18 cellular contexts compared by ENCODE assay signal in the genomic region with DNA sequence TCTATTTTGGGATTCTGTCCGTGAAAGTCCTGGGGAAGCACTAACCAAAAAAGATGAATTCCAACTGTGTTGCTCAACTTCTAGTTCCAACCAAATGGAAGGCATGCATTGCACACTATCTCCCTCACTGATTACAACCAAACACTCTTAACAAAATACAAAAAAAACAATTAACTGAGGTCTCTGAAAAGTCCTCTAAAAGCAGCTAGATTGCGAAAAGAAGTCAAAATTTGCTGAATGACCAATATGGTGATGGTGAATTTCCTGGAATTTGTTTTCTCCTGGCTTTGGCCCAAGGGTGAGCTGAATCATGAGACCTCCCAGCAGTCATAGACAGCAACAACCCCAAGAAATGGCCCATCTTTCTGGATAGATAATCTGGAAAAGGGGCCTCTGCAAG. TPM values are rescaled to one million over a fixed set of nuclear protein-coding genes. Genes with fewer than 3 reads are reported as not detected.
DNase-seq lines count a peak whose midpoint lies in the region; ATAC-seq and TF ChIP-seq lines count a peak whose summit lies in the region.
"Had no signal": no experiment of that assay in that cellular context is flagged by ENCODE, and none has a peak within 500 bp of the region (broad histone marks: within the 10 kb centered on the region; RNA-seq: fewer than 3 reads in every experiment).

No MANE protein-coding gene starts in this region.

- H3K27me3 Mint-ChIP-seq in osteocyte (ENCODE audit: unreplicated experiment): peaks cover 49% of the 10 kb centered on the region

- no peak for TF ChIP-seq EP300 in suprapubic skin (IDR thresholded peaks at IDR 0.05)

- no peak overlapping the region for H3K27ac Mint-ChIP-seq in osteocyte (ENCODE audit: unreplicated experiment)
- H3K27ac Mint-ChIP-seq: stimulated activated naive CD8-positive, alpha-beta T cell treated with anti-CD3 and anti-CD28 coated beads, Interleukin-15, amount 100 ng/mL, for 72 hours; T-helper 17 cell; WTC11 had no signal

- H3K36me3 ChIP-seq in breast epithelium: no peaks in the 10 kb centered on the region
- no peaks in the 10 kb centered on the region for H3K36me3 ChIP-seq in right atrium auricular region
- H3K36me3 ChIP-seq in suprapubic skin: no peaks in the 10 kb centered on the region
- H3K36me3 ChIP-seq: BE2C had no signal

- ATAC-seq in HG03025 (IDR thresholded peaks at IDR 0.05; ENCODE audit: low FRiP score, unreplicated experiment): no peak
- ATAC-seq: stimulated activated naive CD8-positive, alpha-beta T cell treated with anti-CD3 and anti-CD28 coated beads, Interleukin-15, amount 100 ng/mL, for 72 hours; T-helper 17 cell; WTC11 had no signal

- DNase-seq in GM04503 (ENCODE audit: low read depth) (peak; percentile 24), breast epithelium (ENCODE audit: low spot score in 2 of 2) (no peak), right atrium auricular region (ENCODE audit: low spot score) (peak; percentile 64), suprapubic skin (ENCODE audit: low spot score in 2 of 2) (no peak), C1 segment of cervical spinal cord (lab: John Stamatoyannopoulos, UW) (no peak), osteocyte (ENCODE audit: extremely low spot score, unreplicated experiment) (no peak), AG08396 (ENCODE audit: low spot score) (no peak)
- DNase-seq: activated CD8-positive, alpha-beta memory T cell treated with anti-CD3 and anti-CD28 coated beads for 24 hours; BE2C; naive B cell; NCI-H2029; NCI-H510A; posterior cingulate gyrus; SIG-M5; stimulated activated naive CD8-positive, alpha-beta T cell treated with anti-CD3 and anti-CD28 coated beads, Interleukin-15, amount 100 ng/mL, for 72 hours; T-helper 17 cell had no signal

- H3K4me1 Mint-ChIP-seq in osteocyte (ENCODE audit: unreplicated experiment): no peaks in the 10 kb centered on the region
- H3K4me1 Mint-ChIP-seq: naive B cell; stimulated activated naive CD8-positive, alpha-beta T cell treated with anti-CD3 and anti-CD28 coated beads, Interleukin-15, amount 100 ng/mL, for 72 hours had no signal

- intact Hi-C loops in breast epithelium (cut with DNase I; ENCODE audit: low total_unique reads): no loop called here

- H3K27ac ChIP-seq in breast epithelium (peak overlapping the region; percentile 36 to 80), right atrium auricular region (peak overlapping the region in 1 of 2 donors; percentile 33), suprapubic skin (peak overlapping the region; percentile 39)

- H3K36me3 Mint-ChIP-seq in osteocyte (ENCODE audit: unreplicated experiment): no peaks in the 10 kb centered on the region
- H3K36me3 Mint-ChIP-seq: naive B cell, WTC11 had no signal

- H3K27me3 ChIP-seq in breast epithelium (peaks cover 0 to 3% of the 10 kb centered on the region in 2 donors), right atrium auricular region (no peaks in the 10 kb centered on the region), suprapubic skin (no peaks in the 10 kb centered on the region)
- H3K27me3 ChIP-seq: BE2C had no signal

- no peak overlapping the region for H3K4me3 Mint-ChIP-seq in osteocyte (ENCODE audit: unreplicated experiment)
- H3K4me3 Mint-ChIP-seq: naive B cell; stimulated activated naive CD8-positive, alpha-beta T cell treated with anti-CD3 and anti-CD28 coated beads, Interleukin-15, amount 100 ng/mL, for 72 hours; T-helper 17 cell; WTC11 had no signal

- WGBS in suprapubic skin: 55% methylated on average over 2 of the region's 2 CpGs

- no peaks in the 10 kb centered on the region for H3K9me3 Mint-ChIP-seq in osteocyte (ENCODE audit: unreplicated experiment)
- H3K9me3 Mint-ChIP-seq: naive B cell; stimulated activated naive CD8-positive, alpha-beta T cell treated with anti-CD3 and anti-CD28 coated beads, Interleukin-15, amount 100 ng/mL, for 72 hours; WTC11 had no signal

- TF ChIP-seq CTCF in breast epithelium (IDR thresholded peaks at IDR 0.05): no peak
- TF ChIP-seq CTCF in right atrium auricular region (IDR thresholded peaks at IDR 0.05): no peak
- no peak for TF ChIP-seq CTCF in suprapubic skin (IDR thresholded peaks at IDR 0.05)
- TF ChIP-seq CTCF in osteocyte (IDR thresholded peaks at IDR 0.05): no peak

- H3K4me3 ChIP-seq in breast epithelium (no peak overlapping the region), right atrium auricular region (no peak overlapping the region), suprapubic skin (no peak overlapping the region)

- TF ChIP-seq POLR2A in breast epithelium (IDR thresholded peaks at IDR 0.05): no peak
- no peak for TF ChIP-seq POLR2A in suprapubic skin (IDR thresholded peaks at IDR 0.05)

- H3K4me1 ChIP-seq in breast epithelium: no peaks in the 10 kb centered on the region
- peaks cover 0 to 12% of the 10 kb centered on the region in 2 donors for H3K4me1 ChIP-seq in right atrium auricular region
- peaks cover 23% of the 10 kb centered on the region for H3K4me1 ChIP-seq in suprapubic skin
- H3K4me1 ChIP-seq: BE2C had no signal

- H3K9me3 ChIP-seq in breast epithelium (no peaks in the 10 kb centered on the region), right atrium auricular region (no peaks in the 10 kb centered on the region), suprapubic skin (no peaks in the 10 kb centered on the region)
- H3K9me3 ChIP-seq: BE2C had no signal

RNA-seq across cellular contexts. Expression of a gene that starts 28.3 kb away (rescaled TPM):
- 10 to 100 TPM in 1 of 3 donors, 1 to 10 TPM in 2; 1.0 to 24.9 (median 6.9) TPM for total RNA-seq in breast epithelium
- 1 to 10 TPM in 1 of 2 donors, not detected in 1; 2.4 TPM for total RNA-seq in right atrium auricular region
- total RNA-seq in suprapubic skin: 1 to 10 TPM; 2.7 to 6.8 (median 5.6) TPM
- not detected in 2 replicates for total RNA-seq in osteocyte
- total RNA-seq: WTC11 had no signal

RNA-seq across cellular contexts. Expression of a gene that starts 31.4 kb away (rescaled TPM):
- total RNA-seq in breast epithelium (10 to 100 TPM in 2 of 3 donors, 1 to 10 TPM in 1; 7.3 to 67.2 (median 10.8) TPM), right atrium auricular region (1 to 10 TPM; 1.9 to 9.4 TPM), suprapubic skin (1 to 10 TPM; 4.2 to 6.0 (median 4.7) TPM), osteocyte (not detected in 2 replicates)

Comparison
In these comparisons a context has a peak if more than half of its experiments do, and no peak if none do; other contexts are left out.
1. DNase-seq: peak in GM04503 (single experiment) and right atrium auricular region (single experiment); none in breast epithelium (0 of 2), suprapubic skin (0 of 2), C1 segment of cervical spinal cord (0 of 14), osteocyte (single experiment) and AG08396 (single experiment).